ENCODE assay signal across 23 cellular contexts in the genomic region with DNA sequence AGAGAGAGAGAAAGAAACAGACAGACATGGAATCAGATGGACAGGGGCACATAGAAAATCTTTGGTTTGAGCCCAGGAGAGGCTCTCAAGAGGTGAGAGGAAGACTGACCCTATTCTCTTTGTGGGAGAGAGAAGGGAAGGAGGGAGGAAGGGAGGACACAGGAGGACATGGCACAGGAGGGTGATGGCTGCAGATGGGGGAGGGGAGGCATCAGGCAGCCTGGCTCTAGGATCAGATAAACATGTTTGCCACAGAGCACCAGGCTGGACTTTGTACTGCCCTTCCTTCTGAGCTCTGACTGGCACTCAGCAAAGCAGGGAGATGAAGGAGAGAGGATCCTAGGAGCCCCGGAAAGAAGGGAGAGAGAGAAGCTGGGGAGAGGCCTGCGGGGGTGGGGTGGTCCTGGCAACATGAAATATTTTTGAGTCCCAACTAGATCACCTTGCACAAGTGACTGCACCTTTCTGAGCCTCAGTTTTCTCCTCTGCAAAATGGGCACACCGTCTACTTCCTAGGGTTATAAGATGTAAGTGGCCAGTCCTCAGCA. TPM values are rescaled to one million over a fixed set of nuclear protein-coding genes. Genes with fewer than 3 reads are reported as not detected.
DNase-seq lines count a peak whose midpoint lies in the region; FAIRE-seq and TF ChIP-seq lines count a peak whose summit lies in the region.
"Had no signal": no experiment of that assay in that cellular context is flagged by ENCODE, and none has a peak within 500 bp of the region (broad histone marks: within the 10 kb centered on the region; RNA-seq: fewer than 3 reads in every experiment).

No MANE protein-coding gene starts in this region.

- H3K4me3 Mint-ChIP-seq in H9 (no peak overlapping the region), progenitor cell of endocrine pancreas (ENCODE audit: low read depth) (peak overlapping the region; percentile 16)
- no peak overlapping the region for H3K4me3 Mint-ChIP-seq in activated T-helper 1 cell treated with anti-CD3 and anti-CD28 coated beads, Interleukin-12 subunit alpha, Interleukin-12 subunit beta, Interleukin-2, Interleukin-4 antibody, amounts not matched to agents 30 ng/mL and 10 ng/mL and 1 ng/mL, durations not matched to agents 14 hours and 24 hours and 36 hours
- H3K4me3 Mint-ChIP-seq: activated naive CD4-positive, alpha-beta T cell treated with anti-CD3 and anti-CD28 coated beads for 36 hours; B cell; T-helper 1 cell treated with Interleukin-12 subunit alpha and Interleukin-12 subunit beta and Interleukin-4 antibody, amounts not matched to agents 30 μg/mL and 1 μg/mL, for 36 hours had no signal

- no peak overlapping the region for H2AFZ ChIP-seq in H9 (ENCODE audit: low read length)

- no peak overlapping the region for H3K56ac ChIP-seq in H9 (ENCODE audit: insufficient read length, low read depth, low read length)

- H3K4me1 Mint-ChIP-seq in H9 (peaks cover 7 to 27% of the 10 kb centered on the region in 2 experiments), progenitor cell of endocrine pancreas (ENCODE audit: low read depth) (peaks cover 35% of the 10 kb centered on the region)
- no peaks in the 10 kb centered on the region for H3K4me1 Mint-ChIP-seq in activated T-helper 1 cell treated with anti-CD3 and anti-CD28 coated beads, Interleukin-12 subunit alpha, Interleukin-12 subunit beta, Interleukin-2, Interleukin-4 antibody, amounts not matched to agents 30 ng/mL and 10 ng/mL and 1 ng/mL, durations not matched to agents 14 hours and 24 hours and 36 hours (ENCODE audit: low read depth)
- H3K4me1 Mint-ChIP-seq: B cell had no signal

- WGBS in H9 (ENCODE audit: extremely low coverage, insufficient read length, low lambda C conversion rate) = no CpG with 5 or more reads among the region's 3 CpGs

- no peak for TF ChIP-seq POLR2A in Peyer's patch (IDR thresholded peaks at IDR 0.05)

- DNase-seq in H9 (no peak), Peyer's patch (peak in 2 of 3 donors; percentile 85 to 86), iPS-NIHi7 (ENCODE audit: extremely low spot score) (peak; percentile 26), progenitor cell of endocrine pancreas (ENCODE audit: low spot score, unreplicated experiment) (no peak), NCI-H1436 treated with DMSO at 0.1 percent for 48 hours (lab: John Stamatoyannopoulos, UW) (no peak), HTR-8/SVneo (ENCODE audit: insufficient read length, low spot score) (no peak)
- DNase-seq in activated T-helper 1 cell treated with anti-CD3 and anti-CD28 coated beads, Interleukin-12 subunit alpha, Interleukin-12 subunit beta, Interleukin-2, Interleukin-4 antibody, amounts not matched to agents 30 ng/mL and 10 ng/mL and 1 ng/mL, durations not matched to agents 14 hours and 24 hours and 36 hours (ENCODE audit: low spot score) = no peak
- DNase-seq: activated CD8-positive, alpha-beta memory T cell treated with anti-CD3 and anti-CD28 coated beads, Interleukin-2, amount 50 U/mL, for 48 hours; activated naive CD4-positive, alpha-beta T cell treated with anti-CD3 and anti-CD28 coated beads for 36 hours; cortex of kidney; mesenchymal stem cell; NCI-H1092 treated with DMSO at 0.1 percent for 48 hours; NCI-H2171 treated with DMSO at 0.1 percent for 48 hours; NK-92 treated with Interleukin-12 subunit alpha and Interleukin-12 subunit beta, amount 100 ng/mL, for 24 hours; nucleus accumbens; stimulated activated CD4-positive, alpha-beta T cell treated with anti-CD3 and anti-CD28 coated beads, Interleukin-4, amount 100 ng/mL, for 24 hours had no signal

- no peak overlapping the region for H3T11ph ChIP-seq in H9 (ENCODE audit: low read length)

- no peak overlapping the region for H3K4me2 ChIP-seq in H9 (ENCODE audit: insufficient read depth, insufficient read length, low read length)

- H3K27ac ChIP-seq in H9 (ENCODE audit: insufficient read length, low read depth, low read length) = no peak overlapping the region
- H3K27ac ChIP-seq in Peyer's patch = peak overlapping the region in 3 of 4 donors; percentile 40 to 81 (median 74)
- H3K27ac ChIP-seq: epithelial cell of prostate, thoracic aorta had no signal

- H3K23me2 ChIP-seq in H9 (ENCODE audit: insufficient read length, low read depth, low read length, poor library complexity, severe bottlenecking) = no peaks in the 10 kb centered on the region

- intact Hi-C loops in activated T-helper 1 cell treated with anti-CD3 and anti-CD28 coated beads, Interleukin-12 subunit alpha, Interleukin-12 subunit beta, Interleukin-2, Interleukin-4 antibody, amounts not matched to agents 30 ng/mL and 10 ng/mL and 1 ng/mL, durations not matched to agents 14 hours and 24 hours and 36 hours (cut with micrococcal nuclease) = no loop called here

- H3K14ac ChIP-seq in H9 (ENCODE audit: insufficient read depth, low read length) = no peak overlapping the region

- H2BK15ac ChIP-seq in H9 (ENCODE audit: low read depth, low read length) = no peak overlapping the region

- H3K36me3 ChIP-seq in Peyer's patch = peaks cover 0 to 9% (median 0%) of the 10 kb centered on the region in 3 donors
- H3K36me3 ChIP-seq: thoracic aorta had no signal

- H2BK5ac ChIP-seq in H9 (ENCODE audit: insufficient read length, low read length) = no peak overlapping the region

- TF ChIP-seq CTCF in H9 (conservative IDR thresholded peaks at IDR 0.05) (no peak), Peyer's patch (IDR thresholded peaks at IDR 0.05) (no peak), progenitor cell of endocrine pancreas (IDR thresholded peaks at IDR 0.05; ENCODE audit: unreplicated experiment) (no peak)

- H3K18ac ChIP-seq in H9 (ENCODE audit: insufficient read length, low read depth, low read length) = no peak overlapping the region

- no peak overlapping the region for H2BK12ac ChIP-seq in H9 (ENCODE audit: insufficient read length, low read depth, low read length)

- peak overlapping the region in 1 of 4 donors; percentile 29 for H3K4me3 ChIP-seq in Peyer's patch
- H3K4me3 ChIP-seq: thoracic aorta had no signal

- no peak overlapping the region for H2BK120ac ChIP-seq in H9 (ENCODE audit: low read depth, low read length, poor library complexity, severe bottlenecking)

- no peak for FAIRE-seq in HTR-8/SVneo (lab: Jason Lieb, UNC)
- FAIRE-seq: frontal cortex, GM18507, GM19239 had no signal

- no peaks in the 10 kb centered on the region for H3K4me1 ChIP-seq in H9 (ENCODE audit: insufficient read depth, low read length)
- peaks cover 0 to 37% (median 0%) of the 10 kb centered on the region in 4 donors for H3K4me1 ChIP-seq in Peyer's patch

- H3K9me3 Mint-ChIP-seq in H9 (peaks cover 0 to 7% of the 10 kb centered on the region in 2 experiments; a peak in 2 of 5 replicates), progenitor cell of endocrine pancreas (ENCODE audit: low read depth) (peaks cover 3% of the 10 kb centered on the region)
- H3K9me3 Mint-ChIP-seq in activated T-helper 1 cell treated with anti-CD3 and anti-CD28 coated beads, Interleukin-12 subunit alpha, Interleukin-12 subunit beta, Interleukin-2, Interleukin-4 antibody, amounts not matched to agents 30 ng/mL and 10 ng/mL and 1 ng/mL, durations not matched to agents 14 hours and 24 hours and 36 hours = no peaks in the 10 kb centered on the region
- H3K9me3 Mint-ChIP-seq: activated naive CD4-positive, alpha-beta T cell treated with anti-CD3 and anti-CD28 coated beads for 36 hours; T-helper 1 cell treated with Interleukin-12 subunit alpha and Interleukin-12 subunit beta and Interleukin-4 antibody, amounts not matched to agents 30 μg/mL and 1 μg/mL, for 36 hours had no signal

- H4K20me1 ChIP-seq in H9 (ENCODE audit: control insufficient read depth, insufficient read depth, insufficient read length) = no peaks in the 10 kb centered on the region

- no peak overlapping the region for H2AK5ac ChIP-seq in H9 (ENCODE audit: insufficient read length, low read length)

- no peak overlapping the region for H4K5ac ChIP-seq in H9 (ENCODE audit: insufficient read length, low read depth, low read length)

- H3K27me3 ChIP-seq in H9 (ENCODE audit: insufficient read depth, low read length) (no peaks in the 10 kb centered on the region), Peyer's patch (no peaks in the 10 kb centered on the region)

- H3K79me2 ChIP-seq in H9 (ENCODE audit: insufficient read depth, low read length) = no peaks in the 10 kb centered on the region

- no peaks in the 10 kb centered on the region for H3K36me3 Mint-ChIP-seq in H9 (ENCODE audit: insufficient read depth in 1 of 3, low read depth in 3 of 3)
- H3K36me3 Mint-ChIP-seq in progenitor cell of endocrine pancreas (ENCODE audit: insufficient read depth) = peaks cover 9% of the 10 kb centered on the region
- H3K36me3 Mint-ChIP-seq in activated T-helper 1 cell treated with anti-CD3 and anti-CD28 coated beads, Interleukin-12 subunit alpha, Interleukin-12 subunit beta, Interleukin-2, Interleukin-4 antibody, amounts not matched to agents 30 ng/mL and 10 ng/mL and 1 ng/mL, durations not matched to agents 14 hours and 24 hours and 36 hours (ENCODE audit: low read depth) = no peaks in the 10 kb centered on the region

- no peaks in the 10 kb centered on the region for H3K79me1 ChIP-seq in H9 (ENCODE audit: insufficient read depth, low read depth, low read length, poor library complexity, severe bottlenecking)

- H3K27ac Mint-ChIP-seq in H9 (peak overlapping the region in 2 of 3 experiments; percentile 28 to 68; a peak in 5 of 7 replicates), progenitor cell of endocrine pancreas (peak overlapping the region; percentile 85)
- H3K27ac Mint-ChIP-seq in activated T-helper 1 cell treated with anti-CD3 and anti-CD28 coated beads, Interleukin-12 subunit alpha, Interleukin-12 subunit beta, Interleukin-2, Interleukin-4 antibody, amounts not matched to agents 30 ng/mL and 10 ng/mL and 1 ng/mL, durations not matched to agents 14 hours and 24 hours and 36 hours = no peak overlapping the region
- H3K27ac Mint-ChIP-seq: activated naive CD4-positive, alpha-beta T cell treated with anti-CD3 and anti-CD28 coated beads for 36 hours; B cell; T-helper 1 cell treated with Interleukin-12 subunit alpha and Interleukin-12 subunit beta and Interleukin-4 antibody, amounts not matched to agents 30 μg/mL and 1 μg/mL, for 36 hours had no signal

- H3K27me3 Mint-ChIP-seq in H9 (ENCODE audit: low read depth) = no peaks in the 10 kb centered on the region; the same call in 1 of the 2 replicates
- no peaks in the 10 kb centered on the region for H3K27me3 Mint-ChIP-seq in progenitor cell of endocrine pancreas
- H3K27me3 Mint-ChIP-seq in activated T-helper 1 cell treated with anti-CD3 and anti-CD28 coated beads, Interleukin-12 subunit alpha, Interleukin-12 subunit beta, Interleukin-2, Interleukin-4 antibody, amounts not matched to agents 30 ng/mL and 10 ng/mL and 1 ng/mL, durations not matched to agents 14 hours and 24 hours and 36 hours (ENCODE audit: insufficient read depth) = peaks cover 5% of the 10 kb centered on the region
- H3K27me3 Mint-ChIP-seq: B cell had no signal

- no peak overlapping the region for H4K8ac ChIP-seq in H9 (replicated peaks; ENCODE audit: insufficient read length, low read depth, low read length)

- H3K9me3 ChIP-seq in H9 (ENCODE audit: control insufficient read depth, low read depth, low read length) (no peaks in the 10 kb centered on the region), Peyer's patch (no peaks in the 10 kb centered on the region)
- H3K9me3 ChIP-seq: thoracic aorta had no signal

- H2BK20ac ChIP-seq in H9 (ENCODE audit: low read depth, low read length, poor library complexity, severe bottlenecking) = no peak overlapping the region

- H3K9ac ChIP-seq in H9 (ENCODE audit: extremely low read depth, insufficient read length, low read length) = no peak overlapping the region

- H3K23ac ChIP-seq in H9 (ENCODE audit: insufficient read length, low read depth, low read length) = no peak overlapping the region

- no peak overlapping the region for H4K91ac ChIP-seq in H9 (ENCODE audit: insufficient read length, low read depth, low read length)

- no peak overlapping the region for H3K4ac ChIP-seq in H9 (ENCODE audit: low read depth, low read length)

RNA-seq across cellular contexts. Expression of gene HNF1A, which starts 6.1 kb away (rescaled TPM):
- not detected in 2 replicates for total RNA-seq in H9 (2021)
- total RNA-seq in Peyer's patch = 10 to 100 TPM; 15.7 to 93.6 (median 57.0) TPM
- 13.7 and 15.1 TPM in 2 replicates for total RNA-seq in progenitor cell of endocrine pancreas
- total RNA-seq in activated T-helper 1 cell treated with anti-CD3 and anti-CD28 coated beads, Interleukin-12 subunit alpha, Interleukin-12 subunit beta, Interleukin-2, Interleukin-4 antibody, amounts not matched to agents 30 ng/mL and 10 ng/mL and 1 ng/mL, durations not matched to agents 14 hours and 24 hours and 36 hours = not detected in 2 replicates
- total RNA-seq: activated naive CD4-positive, alpha-beta T cell treated with anti-CD3 and anti-CD28 coated beads for 36 hours; B cell; frontal cortex had no signal

RNA-seq across cellular contexts. Expression of gene C12orf43, which starts 31.9 kb away (rescaled TPM):
- total RNA-seq in H9 (2021) (24.8 and 25.7 TPM in 2 replicates), Peyer's patch (10 to 100 TPM in 2 of 4 donors, 1 to 10 TPM in 2; 7.6 to 16.5 (median 12.0) TPM), progenitor cell of endocrine pancreas (16.8 and 17.2 TPM in 2 replicates)
- total RNA-seq in activated T-helper 1 cell treated with anti-CD3 and anti-CD28 coated beads, Interleukin-12 subunit alpha, Interleukin-12 subunit beta, Interleukin-2, Interleukin-4 antibody, amounts not matched to agents 30 ng/mL and 10 ng/mL and 1 ng/mL, durations not matched to agents 14 hours and 24 hours and 36 hours = 34.6 and 35.3 TPM in 2 replicates

RNA-seq across cellular contexts. Expression of gene OASL, which starts 54.6 kb away (rescaled TPM):
- total RNA-seq in H9 (2021) = not detected in 2 replicates
- 1 to 10 TPM in 1 of 4 donors, under 1 TPM in 2, not detected in 1; 0.66 to 1.2 (median 0.94) TPM for total RNA-seq in Peyer's patch
- not detected in 2 replicates for total RNA-seq in progenitor cell of endocrine pancreas
- 2.4 and 3.1 TPM in 2 replicates for total RNA-seq in activated T-helper 1 cell treated with anti-CD3 and anti-CD28 coated beads, Interleukin-12 subunit alpha, Interleukin-12 subunit beta, Interleukin-2, Interleukin-4 antibody, amounts not matched to agents 30 ng/mL and 10 ng/mL and 1 ng/mL, durations not matched to agents 14 hours and 24 hours and 36 hours
- total RNA-seq: frontal cortex had no signal

Comparison
In these comparisons a context has a peak if more than half of its experiments do, and no peak if none do; other contexts are left out.
1. DNase-seq: peak in Peyer's patch (2 of 3) and iPS-NIHi7 (single experiment); none in H9 (single experiment), progenitor cell of endocrine pancreas (single experiment), NCI-H1436 treated with DMSO at 0.1 percent for 48 hours (single experiment), activated T-helper 1 cell treated with anti-CD3 and anti-CD28 coated beads, Interleukin-12 subunit alpha, Interleukin-12 subunit beta, Interleukin-2, Interleukin-4 antibody, amounts not matched to agents 30 ng/mL and 10 ng/mL and 1 ng/mL, durations not matched to agents 14 hours and 24 hours and 36 hours (single experiment) and HTR-8/SVneo (single experiment).
2. RNA of gene HNF1A, which starts 6.1 kb away (total RNA-seq): 15.7 to 93.6 TPM in Peyer's patch and 13.7 to 15.1 TPM in progenitor cell of endocrine pancreas; not detected in H9 and not detected in activated T-helper 1 cell treated with anti-CD3 and anti-CD28 coated beads, Interleukin-12 subunit alpha, Interleukin-12 subunit beta, Interleukin-2, Interleukin-4 antibody, amounts not matched to agents 30 ng/mL and 10 ng/mL and 1 ng/mL, durations not matched to agents 14 hours and 24 hours and 36 hours; every median in the first group is over 10 times any median in the second.